In genomic region chr20:62614085-62614960, GRCh38 we compare ENCODE assay signal across 22 cellular contexts.
"Had no signal": no experiment of that assay in that cellular context is flagged by ENCODE, and none has a peak within 500 bp of the region (broad histone marks: within the 10 kb centered on the region; RNA-seq: fewer than 3 reads in every experiment).

No MANE protein-coding gene starts in this region.

- H3K27ac Mint-ChIP-seq: naive thymus-derived CD8-positive, alpha-beta T cell; nephron progenitor cell; stimulated activated naive B cell treated with anti-CD40 and anti-IgM and Interleukin-4, amounts not matched to agents 10 μg/mL and 1 μg/mL and 100 μg/mL, for 72 hours; stimulated activated naive CD8-positive, alpha-beta T cell treated with anti-CD3 and anti-CD28 coated beads, Interleukin-15, Interleukin-2, amounts not matched to agents 100 ng/mL and 50 ng/mL, for 24 hours had no signal

- DNase-seq: cortex of kidney; effector CD4-positive, alpha-beta T cell; gastrocnemius medialis; hippocampal formation; left colon; left ventricle myocardium superior; lower lobe of right lung; naive thymus-derived CD8-positive, alpha-beta T cell; nephron progenitor cell; nucleus accumbens; stimulated activated CD4-positive, alpha-beta T cell treated with anti-CD3 and anti-CD28 coated beads, Interleukin-15, amount 100 ng/mL, for 24 hours; stimulated activated CD4-positive, alpha-beta T cell treated with anti-CD3 and anti-CD28 coated beads, Interleukin-2, amount 100 ng/mL, for 48 hours; stimulated activated naive B cell treated with anti-CD40 and anti-IgM and Interleukin-4, amounts not matched to agents 10 μg/mL and 1 μg/mL and 100 μg/mL, for 72 hours; upper lobe of left lung; uterus had no signal

- H3K4me1 ChIP-seq: prostate gland, uterus had no signal

- H3K27ac ChIP-seq: gastrocnemius medialis, heart left ventricle, lower lobe of right lung, prostate gland, right atrium auricular region, skin epidermis, thoracic aorta, tibial nerve, upper lobe of left lung, uterus had no signal

- H3K4me3 Mint-ChIP-seq: naive thymus-derived CD8-positive, alpha-beta T cell; nephron progenitor cell; stimulated activated naive B cell treated with anti-CD40 and anti-IgM and Interleukin-4, amounts not matched to agents 10 μg/mL and 1 μg/mL and 100 μg/mL, for 72 hours; stimulated activated naive CD8-positive, alpha-beta T cell treated with anti-CD3 and anti-CD28 coated beads, Interleukin-15, Interleukin-2, amounts not matched to agents 100 ng/mL and 50 ng/mL, for 24 hours had no signal

- H3K4me3 ChIP-seq: gastrocnemius medialis, heart left ventricle, lower lobe of right lung, prostate gland, right atrium auricular region, skin epidermis, thoracic aorta, tibial nerve, upper lobe of left lung, uterus had no signal

- H3K27me3 ChIP-seq: right atrium auricular region, tibial nerve, upper lobe of left lung, uterus had no signal

- H3K36me3 Mint-ChIP-seq: naive thymus-derived CD8-positive, alpha-beta T cell had no signal

- H3K9me3 Mint-ChIP-seq: stimulated activated naive CD8-positive, alpha-beta T cell treated with anti-CD3 and anti-CD28 coated beads, Interleukin-15, Interleukin-2, amounts not matched to agents 100 ng/mL and 50 ng/mL, for 24 hours had no signal

- H3K9me3 ChIP-seq: gastrocnemius medialis, heart left ventricle, lower lobe of right lung, prostate gland, right atrium auricular region, thoracic aorta, uterus had no signal

- ATAC-seq: gastrocnemius medialis; heart left ventricle; left colon; left ventricle myocardium superior; lower lobe of right lung; naive thymus-derived CD8-positive, alpha-beta T cell; stimulated activated naive B cell treated with anti-CD40 and anti-IgM and Interleukin-4, amounts not matched to agents 10 μg/mL and 1 μg/mL and 100 μg/mL, for 72 hours had no signal

- H3K36me3 ChIP-seq: gastrocnemius medialis, heart left ventricle, lower lobe of right lung, prostate gland, right atrium auricular region, thoracic aorta, tibial nerve, upper lobe of left lung, uterus had no signal

- H3K27me3 Mint-ChIP-seq: stimulated activated naive CD8-positive, alpha-beta T cell treated with anti-CD3 and anti-CD28 coated beads, Interleukin-15, Interleukin-2, amounts not matched to agents 100 ng/mL and 50 ng/mL, for 24 hours had no signal
